37 cellular contexts compared by ENCODE assay signal in the genomic region with DNA sequence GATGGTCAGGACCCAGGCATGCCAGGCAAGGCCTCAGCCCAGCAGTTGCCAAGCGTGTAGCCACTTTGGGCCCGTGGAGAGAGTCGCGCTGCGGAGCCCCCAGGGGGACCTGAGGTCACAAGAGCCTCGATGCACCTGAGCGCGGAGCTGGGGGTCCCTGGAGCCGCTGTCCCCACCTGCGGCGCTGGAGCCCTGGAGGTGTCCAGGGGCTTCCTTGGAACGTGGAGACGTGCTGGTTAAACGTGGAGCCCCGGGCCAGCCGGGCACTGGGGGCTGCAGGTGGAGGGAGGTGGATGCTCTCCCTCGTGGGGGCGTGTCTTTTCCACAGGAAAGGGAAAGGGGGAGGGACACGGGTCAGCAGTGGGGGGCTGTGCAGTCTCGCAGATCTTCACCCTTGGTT. TPM values are rescaled to one million over a fixed set of nuclear protein-coding genes. Genes with fewer than 3 reads are reported as not detected.
"Had no signal": no experiment of that assay in that cellular context is flagged by ENCODE, and none has a peak within 500 bp of the region (broad histone marks: within the 10 kb centered on the region; RNA-seq: fewer than 3 reads in every experiment).

No MANE protein-coding gene starts in this region.

- H3K4me1 ChIP-seq: ascending aorta, gastroesophageal sphincter had no signal

- H3K27me3 ChIP-seq: adrenal gland, ascending aorta, breast epithelium, cardiac muscle cell, colonic mucosa had no signal

- DNase-seq: activated B cell treated with CpG ODN at 0.5 μM for 24 hours; activated CD4-positive, alpha-beta T cell treated with anti-CD3 and anti-CD28 coated beads for 48 hours; activated CD4-positive, alpha-beta T cell treated with anti-CD3 and anti-CD28 coated beads, Interleukin-2, amount 50 U/mL, for 1 hour; activated CD4-positive, alpha-beta T cell treated with anti-CD3 and anti-CD28 coated beads, Interleukin-2, amount 50 U/mL, for 48 hours; activated CD8-positive, alpha-beta memory T cell treated with anti-CD3 and anti-CD28 coated beads, Interleukin-2, amount 10 ng/mL, durations not matched to agents 7 days and 5 days; activated CD8-positive, alpha-beta memory T cell treated with anti-CD3 and anti-CD28 coated beads, Interleukin-2, amount 50 U/mL, for 4 hours; activated CD8-positive, alpha-beta T cell treated with anti-CD3 and anti-CD28 coated beads for 36 hours; activated effector memory CD4-positive, alpha-beta T cell treated with anti-CD3 and anti-CD28 coated beads, Interleukin-2, amount 50 U/mL, for 16 hours; activated naive CD4-positive, alpha-beta T cell treated with anti-CD3 and anti-CD28 coated beads for 36 hours; activated naive CD8-positive, alpha-beta T cell treated with anti-CD3 and anti-CD28 coated beads for 36 hours; activated naive CD8-positive, alpha-beta T cell treated with anti-CD3 and anti-CD28 coated beads, Interleukin-2, amount 50 U/mL, for 24 hours; activated T-cell treated with anti-CD3 and anti-CD28 coated beads, Interleukin-2, amount 50 U/mL, for 1 hour; activated T-cell treated with anti-CD3 and anti-CD28 coated beads, Interleukin-2, amount 50 U/mL, for 48 hours; adrenal gland; amygdala; central memory CD4-positive, alpha-beta T cell; cerebellar nuclear complex; colonic mucosa; effector CD8-positive, alpha-beta T cell; esophagus squamous epithelium; foreskin melanocyte; heart right ventricle; hippocampal formation; T-helper 2 cell had no signal

- H3K27ac Mint-ChIP-seq: activated B cell treated with CpG ODN at 0.5 μM for 24 hours; activated CD8-positive, alpha-beta memory T cell treated with anti-CD3 and anti-CD28 coated beads, Interleukin-2, amount 10 ng/mL, durations not matched to agents 7 days and 5 days; activated CD8-positive, alpha-beta T cell treated with anti-CD3 and anti-CD28 coated beads for 36 hours; activated naive CD4-positive, alpha-beta T cell treated with anti-CD3 and anti-CD28 coated beads for 36 hours; activated naive CD4-positive, alpha-beta T cell treated with anti-CD3 and anti-CD28 coated beads, Interleukin-2, amount 50 U/mL, for 24 hours; activated naive CD8-positive, alpha-beta T cell treated with anti-CD3 and anti-CD28 coated beads for 36 hours; activated naive CD8-positive, alpha-beta T cell treated with anti-CD3 and anti-CD28 coated beads, Interleukin-2, amount 50 U/mL, for 24 hours; activated T-helper 1 cell treated with anti-CD3 and anti-CD28 coated beads, Interleukin-12 subunit alpha, Interleukin-12 subunit beta, Interleukin-2, Interleukin-4 antibody, amounts not matched to agents 30 ng/mL and 10 ng/mL and 1 ng/mL, durations not matched to agents 14 hours and 24 hours and 36 hours; activated T-helper 2 cell treated with anti-CD3 and anti-CD28 coated beads, Interferon-gamma antibody, Interleukin-2, Interleukin-4, amounts not matched to agents 10 μg/mL and 5 μg/mL and 100 μg/mL, durations not matched to agents 14 hours and 24 hours and 36 hours had no signal

- H3K4me3 Mint-ChIP-seq: activated B cell treated with CpG ODN at 0.5 μM for 24 hours; activated CD8-positive, alpha-beta memory T cell treated with anti-CD3 and anti-CD28 coated beads, Interleukin-2, amount 10 ng/mL, durations not matched to agents 7 days and 5 days; activated CD8-positive, alpha-beta T cell treated with anti-CD3 and anti-CD28 coated beads for 36 hours; activated naive CD4-positive, alpha-beta T cell treated with anti-CD3 and anti-CD28 coated beads for 36 hours; activated naive CD4-positive, alpha-beta T cell treated with anti-CD3 and anti-CD28 coated beads, Interleukin-2, amount 50 U/mL, for 24 hours; activated naive CD8-positive, alpha-beta T cell treated with anti-CD3 and anti-CD28 coated beads for 36 hours; activated naive CD8-positive, alpha-beta T cell treated with anti-CD3 and anti-CD28 coated beads, Interleukin-2, amount 50 U/mL, for 24 hours; activated T-helper 1 cell treated with anti-CD3 and anti-CD28 coated beads, Interleukin-12 subunit alpha, Interleukin-12 subunit beta, Interleukin-2, Interleukin-4 antibody, amounts not matched to agents 30 ng/mL and 10 ng/mL and 1 ng/mL, durations not matched to agents 14 hours and 24 hours and 36 hours; brain had no signal

- H3K9me3 Mint-ChIP-seq: activated B cell treated with CpG ODN at 0.5 μM for 24 hours; activated CD8-positive, alpha-beta T cell treated with anti-CD3 and anti-CD28 coated beads for 36 hours; activated naive CD4-positive, alpha-beta T cell treated with anti-CD3 and anti-CD28 coated beads for 36 hours; activated naive CD4-positive, alpha-beta T cell treated with anti-CD3 and anti-CD28 coated beads, Interleukin-2, amount 50 U/mL, for 24 hours; activated naive CD8-positive, alpha-beta T cell treated with anti-CD3 and anti-CD28 coated beads for 36 hours; activated naive CD8-positive, alpha-beta T cell treated with anti-CD3 and anti-CD28 coated beads, Interleukin-2, amount 50 U/mL, for 24 hours; activated T-helper 1 cell treated with anti-CD3 and anti-CD28 coated beads, Interleukin-12 subunit alpha, Interleukin-12 subunit beta, Interleukin-2, Interleukin-4 antibody, amounts not matched to agents 30 ng/mL and 10 ng/mL and 1 ng/mL, durations not matched to agents 14 hours and 24 hours and 36 hours; activated T-helper 2 cell treated with anti-CD3 and anti-CD28 coated beads, Interferon-gamma antibody, Interleukin-2, Interleukin-4, amounts not matched to agents 10 μg/mL and 5 μg/mL and 100 μg/mL, durations not matched to agents 14 hours and 24 hours and 36 hours; brain had no signal

- H3K36me3 Mint-ChIP-seq: activated CD8-positive, alpha-beta memory T cell treated with anti-CD3 and anti-CD28 coated beads, Interleukin-2, amount 10 ng/mL, durations not matched to agents 7 days and 5 days; activated naive CD4-positive, alpha-beta T cell treated with anti-CD3 and anti-CD28 coated beads, Interleukin-2, amount 50 U/mL, for 24 hours; activated naive CD8-positive, alpha-beta T cell treated with anti-CD3 and anti-CD28 coated beads for 36 hours; brain had no signal

- H3K36me3 ChIP-seq: adrenal gland, ascending aorta, breast epithelium, cardiac muscle cell, colonic mucosa, gastroesophageal sphincter, heart right ventricle had no signal

- H3K4me3 ChIP-seq: adrenal gland, ascending aorta, breast epithelium, cardiac muscle cell, colonic mucosa, esophagus squamous epithelium, gastroesophageal sphincter, heart right ventricle had no signal

- H3K27me3 Mint-ChIP-seq: activated B cell treated with CpG ODN at 0.5 μM for 24 hours; activated CD8-positive, alpha-beta memory T cell treated with anti-CD3 and anti-CD28 coated beads, Interleukin-2, amount 10 ng/mL, durations not matched to agents 7 days and 5 days; activated CD8-positive, alpha-beta T cell treated with anti-CD3 and anti-CD28 coated beads for 36 hours; activated naive CD4-positive, alpha-beta T cell treated with anti-CD3 and anti-CD28 coated beads, Interleukin-2, amount 50 U/mL, for 24 hours; activated naive CD8-positive, alpha-beta T cell treated with anti-CD3 and anti-CD28 coated beads for 36 hours; activated naive CD8-positive, alpha-beta T cell treated with anti-CD3 and anti-CD28 coated beads, Interleukin-2, amount 50 U/mL, for 24 hours had no signal

- ATAC-seq: activated CD4-positive, CD25-positive, alpha-beta regulatory T cell treated with anti-CD3 and anti-CD28 coated beads, Interleukin-2, amount 50 U/mL, for 24 hours; activated CD8-positive, alpha-beta memory T cell treated with anti-CD3 and anti-CD28 coated beads, Interleukin-2, amount 10 ng/mL, durations not matched to agents 7 days and 5 days; activated CD8-positive, alpha-beta T cell treated with anti-CD3 and anti-CD28 coated beads for 36 hours; activated naive CD8-positive, alpha-beta T cell treated with anti-CD3 and anti-CD28 coated beads, Interleukin-2, amount 50 U/mL, for 24 hours; gastroesophageal sphincter; heart right ventricle had no signal

- H3K27ac ChIP-seq: ascending aorta, cardiac muscle cell, colonic mucosa, epithelial cell of prostate, gastroesophageal sphincter, heart right ventricle had no signal

- H3K4me1 Mint-ChIP-seq: activated CD8-positive, alpha-beta memory T cell treated with anti-CD3 and anti-CD28 coated beads, Interleukin-2, amount 10 ng/mL, durations not matched to agents 7 days and 5 days; activated naive CD4-positive, alpha-beta T cell treated with anti-CD3 and anti-CD28 coated beads, Interleukin-2, amount 50 U/mL, for 24 hours had no signal

- H3K9me3 ChIP-seq: adrenal gland, ascending aorta, breast epithelium, colonic mucosa, esophagus squamous epithelium, gastroesophageal sphincter, heart right ventricle had no signal

RNA-seq across cellular contexts. Expression of gene PLCH2, which starts 3.1 kb away (rescaled TPM):
- total RNA-seq: ascending aorta had no signal

RNA-seq across cellular contexts. Expression of gene HES5, which starts 50.9 kb away (rescaled TPM):
- total RNA-seq: activated B cell treated with CpG ODN at 0.5 μM for 24 hours; activated CD8-positive, alpha-beta memory T cell treated with anti-CD3 and anti-CD28 coated beads, Interleukin-2, amount 10 ng/mL, durations not matched to agents 7 days and 5 days; activated CD8-positive, alpha-beta T cell treated with anti-CD3 and anti-CD28 coated beads for 36 hours; activated naive CD4-positive, alpha-beta T cell treated with anti-CD3 and anti-CD28 coated beads for 36 hours; activated T-helper 1 cell treated with anti-CD3 and anti-CD28 coated beads, Interleukin-12 subunit alpha, Interleukin-12 subunit beta, Interleukin-2, Interleukin-4 antibody, amounts not matched to agents 30 ng/mL and 10 ng/mL and 1 ng/mL, durations not matched to agents 14 hours and 24 hours and 36 hours; activated T-helper 2 cell treated with anti-CD3 and anti-CD28 coated beads, Interferon-gamma antibody, Interleukin-2, Interleukin-4, amounts not matched to agents 10 μg/mL and 5 μg/mL and 100 μg/mL, durations not matched to agents 14 hours and 24 hours and 36 hours; adrenal gland; ascending aorta; breast epithelium; cardiac muscle cell; endothelial cell of umbilical vein; fibroblast of lung; gastroesophageal sphincter; glomerular endothelial cell had no signal
